ENCODE assay signal across 22 cellular contexts in the genomic region with DNA sequence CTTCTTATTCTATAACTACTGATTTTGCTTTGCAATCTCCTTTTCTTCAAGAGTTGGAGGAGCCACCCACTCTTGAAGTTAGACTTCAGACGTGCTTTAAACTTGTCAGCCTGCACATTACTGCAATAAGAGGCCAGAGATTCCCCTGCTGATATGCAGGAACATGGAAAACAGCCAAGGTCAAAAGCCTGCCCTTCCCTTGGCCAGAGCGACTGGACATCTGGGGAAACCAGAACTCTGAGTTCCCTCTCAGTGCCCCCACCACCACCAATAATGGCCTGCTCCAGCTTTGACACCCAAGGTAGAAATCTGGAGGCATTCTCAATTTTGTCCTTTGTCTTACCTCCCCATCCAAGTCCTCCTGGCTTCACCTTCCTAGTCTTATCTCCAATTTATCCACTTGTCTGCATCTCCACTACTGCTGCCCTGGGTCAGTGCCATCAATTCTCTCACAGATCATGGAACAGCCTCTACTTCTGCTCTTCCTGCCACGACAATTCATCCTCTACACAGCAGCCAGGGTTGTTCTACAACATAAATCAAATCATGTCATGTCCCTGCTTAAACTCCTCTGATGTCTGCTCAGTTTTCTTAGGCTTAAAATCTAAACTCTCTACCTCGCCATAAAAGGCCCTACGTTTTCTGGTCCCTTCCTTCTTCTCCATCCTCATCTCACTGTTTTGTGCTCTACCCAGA.
"Had no signal": no experiment of that assay in that cellular context is flagged by ENCODE, and none has a peak within 500 bp of the region (broad histone marks: within the 10 kb centered on the region; RNA-seq: fewer than 3 reads in every experiment).

No MANE protein-coding gene starts in this region.

- H3K36me3 ChIP-seq: colonic mucosa, esophagus muscularis mucosa, heart right ventricle, left lung, neural progenitor cell, right atrium auricular region, spleen, suprapubic skin, vagina had no signal

- H3K4me1 ChIP-seq: colonic mucosa, foreskin keratinocyte, heart right ventricle, left lung, right atrium auricular region, suprapubic skin, vagina had no signal

- H3K9me3 ChIP-seq: colonic mucosa, esophagus muscularis mucosa, heart right ventricle, left lung, right atrium auricular region, spleen, suprapubic skin, vagina had no signal

- H3K4me3 ChIP-seq: colonic mucosa, esophagus muscularis mucosa, heart right ventricle, left lung, neural progenitor cell, right atrium auricular region, skin epidermis, spleen, suprapubic skin, vagina had no signal

- H3K27ac ChIP-seq: colonic mucosa, foreskin keratinocyte, heart right ventricle, left lung, neural progenitor cell, parathyroid adenoma, right atrium auricular region, skin epidermis, spleen, suprapubic skin, vagina had no signal

- H3K27me3 ChIP-seq: colonic mucosa, esophagus muscularis mucosa, foreskin keratinocyte, left lung, neural progenitor cell, right atrium auricular region, spleen, suprapubic skin, vagina had no signal

- DNase-seq: colonic mucosa; effector CD8-positive, alpha-beta T cell; endodermal cell; foreskin keratinocyte; glutamatergic neuron; heart right ventricle; hippocampal formation; left lung; mesendoderm; midbrain; naive thymus-derived CD4-positive, alpha-beta T cell; spleen; stimulated activated CD4-positive, alpha-beta T cell treated with anti-CD3 and anti-CD28 coated beads, Interleukin-2, amount 100 ng/mL, for 48 hours; stimulated activated naive B cell treated with anti-CD40 and anti-IgM and Interleukin-4, amounts not matched to agents 10 μg/mL and 1 μg/mL and 100 μg/mL, for 72 hours; trophoblast cell had no signal

- ATAC-seq: foreskin keratinocyte; heart right ventricle; left lung; naive thymus-derived CD4-positive, alpha-beta T cell; stimulated activated naive B cell treated with anti-CD40 and anti-IgM and Interleukin-4, amounts not matched to agents 10 μg/mL and 1 μg/mL and 100 μg/mL, for 72 hours had no signal
